In the genomic region with DNA sequence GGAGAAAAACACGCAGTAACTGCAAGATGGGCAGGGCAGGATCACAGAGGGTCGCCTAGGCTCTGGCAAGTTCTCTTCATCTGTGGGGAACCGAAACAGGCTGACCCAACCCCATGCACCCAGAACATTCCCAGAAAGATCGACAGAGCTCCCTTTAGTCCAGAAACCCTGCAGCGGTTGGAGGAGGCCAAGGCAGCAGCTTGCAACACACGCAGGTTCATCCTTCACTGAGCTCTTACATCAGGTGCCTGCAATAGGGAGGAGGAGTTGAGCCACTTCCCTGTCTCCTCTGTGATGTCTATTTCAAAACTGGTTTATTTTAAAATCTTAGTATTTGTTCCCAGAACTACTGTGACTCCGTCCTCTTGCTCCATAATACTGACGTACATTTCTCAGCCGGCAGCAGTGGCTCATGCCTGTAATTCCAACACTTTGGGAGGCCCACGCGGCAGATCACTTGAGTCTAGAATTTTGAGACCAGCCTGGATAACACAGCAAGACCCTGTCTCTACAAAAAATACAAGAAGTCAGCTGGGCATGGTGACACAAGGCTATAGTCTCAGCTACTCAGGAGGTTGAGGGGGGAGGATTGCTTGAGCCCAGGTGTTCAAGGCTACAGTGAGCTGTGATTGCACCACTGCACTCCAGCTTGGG, we compare ENCODE assay signal across 11 cellular contexts. TPM values are rescaled to one million over a fixed set of nuclear protein-coding genes. Genes with fewer than 3 reads are reported as not detected.
A peak's percentile ranks its signal among the peaks of the same experiment; 100 is the strongest.
DNase-seq lines count a peak whose midpoint lies in the region; ATAC-seq and TF ChIP-seq lines count a peak whose summit lies in the region.
"Had no signal": no experiment of that assay in that cellular context is flagged by ENCODE, and none has a peak within 500 bp of the region (broad histone marks: within the 10 kb centered on the region; RNA-seq: fewer than 3 reads in every experiment).

No MANE protein-coding gene starts in this region.

- H3K9ac ChIP-seq in Karpas-422 (ENCODE audit: low read length) = peak overlapping the region; percentile 38
- H3K9ac ChIP-seq: SK-N-SH had no signal

- H3K4me3 ChIP-seq in Karpas-422 (ENCODE audit: low read length) (peak overlapping the region; percentile 17; the same call in 1 of the 2 replicates), lower lobe of right lung (peak overlapping the region; percentile 7)

- H2AFZ ChIP-seq in Karpas-422 (ENCODE audit: low read length) = 0 out of 2 replicates have a peak overlapping the region, but pooled peaks have one; percentile 44

- H3K27me3 Mint-ChIP-seq in chondrocyte (ENCODE audit: low read depth) = no peaks in the 10 kb centered on the region

- peak overlapping the region; percentile 49 for H3K4me2 ChIP-seq in Karpas-422 (ENCODE audit: low read depth, low read length, poor library complexity, severe bottlenecking)
- H3K4me2 ChIP-seq: SK-N-SH had no signal

- no peaks in the 10 kb centered on the region for H4K20me1 ChIP-seq in Karpas-422 (ENCODE audit: insufficient read depth, low read depth, low read length)

- H3K27ac ChIP-seq in Karpas-422 (ENCODE audit: low read length) (peak overlapping the region; percentile 88), lower lobe of right lung (peak overlapping the region; percentile 95)

- H3K9me3 Mint-ChIP-seq in chondrocyte (ENCODE audit: low read depth) = no peaks in the 10 kb centered on the region

- peaks cover 15% of the 10 kb centered on the region for H3K4me1 Mint-ChIP-seq in chondrocyte (ENCODE audit: low read depth)

- intact Hi-C loops in lower lobe of right lung (cut with DNase I) = no loop called here

- no peaks in the 10 kb centered on the region for H3K36me3 Mint-ChIP-seq in chondrocyte (ENCODE audit: low read depth)

- peak overlapping the region; percentile 71 for H3K27ac Mint-ChIP-seq in chondrocyte (ENCODE audit: unreplicated experiment)

- no peaks in the 10 kb centered on the region for H3K9me3 ChIP-seq in Karpas-422 (ENCODE audit: low read length)
- H3K9me3 ChIP-seq in lower lobe of right lung = peaks cover 6% of the 10 kb centered on the region
- H3K9me3 ChIP-seq: SK-N-SH had no signal

- DNase-seq in Karpas-422 = peak; percentile 74
- no peak for DNase-seq in chondrocyte (ENCODE audit: low spot score)
- peak; percentile 85 for DNase-seq in lower lobe of right lung
- peak; percentile 53 for DNase-seq in superior temporal gyrus (ENCODE audit: extremely low spot score)
- no peak for DNase-seq in cerebellar nuclear complex (lab: John Stamatoyannopoulos, UW)
- no peak for DNase-seq in activated T-cell treated with anti-CD3 and anti-CD28 coated beads, Interleukin-2, amount 50 U/mL, for 1 hour
- DNase-seq in H4 (ENCODE audit: low spot score) = no peak
- DNase-seq: activated T-cell treated with anti-CD3 and anti-CD28 coated beads for 4 hours, NCI-H1436, SK-N-SH had no signal

- ATAC-seq in lower lobe of right lung = peak; percentile 52 to 63
- no peak for ATAC-seq in HG03196 (IDR thresholded peaks at IDR 0.05; ENCODE audit: unreplicated experiment)

- H3K4me1 ChIP-seq in Karpas-422 (ENCODE audit: low read length) (peaks cover 50% of the 10 kb centered on the region), lower lobe of right lung (peaks cover 43% of the 10 kb centered on the region)

- H3K27me3 ChIP-seq in Karpas-422 (ENCODE audit: low read length) (no peaks in the 10 kb centered on the region; the same call in 1 of the 2 replicates), lower lobe of right lung (ENCODE audit: low read depth) (no peaks in the 10 kb centered on the region)

- no peak overlapping the region for H3K4me3 Mint-ChIP-seq in chondrocyte (ENCODE audit: unreplicated experiment)

- no peaks in the 10 kb centered on the region for H3K9me2 ChIP-seq in Karpas-422 (replicated peaks; ENCODE audit: insufficient read depth, low read length)
- H3K9me2 ChIP-seq: SK-N-SH had no signal

- H3K79me2 ChIP-seq in Karpas-422 (ENCODE audit: low read length) = no peaks in the 10 kb centered on the region

- H3K36me3 ChIP-seq in Karpas-422 (ENCODE audit: insufficient read depth, low read length) (no peaks in the 10 kb centered on the region), lower lobe of right lung (no peaks in the 10 kb centered on the region)

- no peak for TF ChIP-seq CTCF in chondrocyte (IDR thresholded peaks at IDR 0.05)
- no peak for TF ChIP-seq CTCF in lower lobe of right lung (IDR thresholded peaks at IDR 0.05)

RNA-seq across cellular contexts. Expression of a gene that starts 11.5 kb away (rescaled TPM):
- 1.9 TPM in 1 of 2 replicates, not detected in the other for total RNA-seq in Karpas-422 (2014; rRNA removed; shearing (Covaris generic); ENCODE audit: low replicate concordance)
- total RNA-seq in chondrocyte = 0.08 to 0.15 TPM (median 0.10 TPM) in 3 replicates
- 419 TPM for total RNA-seq in lower lobe of right lung
- total RNA-seq in H4 (2014; rRNA removed; shearing (Covaris generic)) = 0.04 and 0.10 TPM in 2 replicates

RNA-seq across cellular contexts. Expression of a gene that starts 13.9 kb away (rescaled TPM):
- not detected in 2 replicates for total RNA-seq in Karpas-422 (2014; rRNA removed; shearing (Covaris generic); ENCODE audit: low replicate concordance)
- total RNA-seq in chondrocyte (not detected in 3 replicates), lower lobe of right lung (5.6 TPM)
- total RNA-seq in H4 (2014; rRNA removed; shearing (Covaris generic)) = not detected in 2 replicates

RNA-seq across cellular contexts. Expression of a gene that starts 29.1 kb away (rescaled TPM):
- total RNA-seq in Karpas-422 (2014; rRNA removed; shearing (Covaris generic); ENCODE audit: low replicate concordance) = 46.3 and 72.6 TPM in 2 replicates
- total RNA-seq in chondrocyte = 85.0 to 97.8 TPM (median 95.3 TPM) in 3 replicates
- total RNA-seq in lower lobe of right lung = 168 TPM
- 19.7 and 34.1 TPM in 2 replicates for total RNA-seq in H4 (2014; rRNA removed; shearing (Covaris generic))

RNA-seq across cellular contexts. Expression of a gene that starts 48.4 kb away (rescaled TPM):
- not detected in 2 replicates for total RNA-seq in Karpas-422 (2014; rRNA removed; shearing (Covaris generic); ENCODE audit: low replicate concordance)
- total RNA-seq in chondrocyte = not detected in 3 replicates
- 0.41 TPM for total RNA-seq in lower lobe of right lung
- not detected in 2 replicates for total RNA-seq in H4 (2014; rRNA removed; shearing (Covaris generic))

Comparison
In these comparisons a context has a peak if more than half of its experiments do, and no peak if none do; other contexts are left out.
1. DNase-seq: peak in Karpas-422 (single experiment), lower lobe of right lung (single experiment) and superior temporal gyrus (single experiment); none in chondrocyte (single experiment), cerebellar nuclear complex (0 of 2), activated T-cell treated with anti-CD3 and anti-CD28 coated beads, Interleukin-2, amount 50 U/mL, for 1 hour (single experiment) and H4 (single experiment).
2. RNA of a gene that starts 11.5 kb away (total RNA-seq): 419 TPM in lower lobe of right lung (single experiment); 0.08 to 0.15 TPM in chondrocyte, 0.04 to 0.10 TPM in H4 and 1.9 TPM in Karpas-422; every median in the first group is over 100 times any median in the second.